Comparison of ENCODE assay signal across 7 cellular contexts in the genomic region with DNA sequence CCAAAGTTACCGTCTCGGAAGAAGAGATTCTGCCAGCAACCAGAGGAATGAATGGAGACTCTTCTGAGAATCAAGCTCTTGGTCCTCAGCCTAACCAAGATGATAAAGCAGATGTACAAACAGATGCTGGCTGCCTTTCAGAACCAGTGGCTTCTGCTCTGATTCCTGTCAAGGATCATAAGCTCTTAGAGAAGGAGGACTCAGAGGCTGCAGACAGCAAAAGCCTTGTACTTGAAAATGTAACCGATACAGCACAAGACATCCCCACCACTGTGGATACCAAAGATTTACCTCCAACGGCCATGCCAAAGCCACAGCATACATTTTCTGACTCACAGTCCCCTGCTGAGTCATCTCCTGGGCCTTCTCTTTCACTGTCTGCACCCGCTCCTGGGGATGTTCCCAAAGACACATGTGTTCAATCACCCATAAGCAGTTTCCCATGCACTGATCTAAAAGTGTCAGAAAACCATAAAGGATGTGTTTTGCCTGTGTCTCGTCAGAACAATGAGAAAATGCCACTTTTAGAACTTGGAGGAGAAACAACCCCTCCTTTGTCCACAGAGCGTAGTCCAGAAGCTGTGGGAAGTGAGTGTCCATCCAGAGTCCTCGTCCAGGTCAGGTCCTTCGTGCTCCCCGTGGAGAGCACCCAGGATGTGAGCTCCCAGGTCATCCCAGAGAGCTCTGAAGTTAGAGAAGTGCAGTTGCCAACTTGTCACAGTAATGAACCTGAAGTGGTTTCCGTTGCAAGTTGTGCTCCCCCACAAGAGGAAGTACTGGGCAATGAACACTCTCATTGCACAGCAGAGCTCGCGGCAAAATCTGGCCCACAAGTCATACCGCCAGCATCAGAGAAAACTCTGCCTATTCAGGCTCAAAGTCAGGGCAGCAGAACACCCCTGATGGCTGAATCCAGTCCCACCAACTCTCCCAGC.
DNase-seq lines count a peak whose midpoint lies in the region; ATAC-seq lines count a peak whose summit lies in the region.

No MANE protein-coding gene starts in this region.

- peak; percentile 66 for ATAC-seq in GM19023 (IDR thresholded peaks at IDR 0.05; ENCODE audit: unreplicated experiment)
- ATAC-seq in HG03103 (IDR thresholded peaks at IDR 0.05; ENCODE audit: low read depth, unreplicated experiment): peak; percentile 46

- DNase-seq in SIG-M5 treated with dmso at 0.1 percent for 504 hours (lab: John Stamatoyannopoulos, UW; ENCODE audit: unreplicated experiment) (peak; percentile 87), iris pigment epithelial cell (ENCODE audit: low read depth) (peak; percentile 96), NCI-H1436 treated with DMSO at 0.1 percent for 48 hours (lab: John Stamatoyannopoulos, UW) (no peak)
- DNase-seq in activated gamma-delta T cell treated with anti-CD3 and anti-CD28 coated beads, Interleukin-2, amount 50 U/mL, for 16 hours (ENCODE audit: low read depth): peak; percentile 60
- DNase-seq in stimulated activated CD8-positive, alpha-beta memory T cell treated with anti-CD3 and anti-CD28 coated beads, Interleukin-2, amount 100 ng/mL, for 1 hour (ENCODE audit: low read depth in 2 of 2): peak; percentile 46 to 57
